In genomic region chr19:55670280-55671053, GRCh38 we compare ENCODE assay signal across 13 cellular contexts. TPM values are rescaled to one million over a fixed set of nuclear protein-coding genes. Genes with fewer than 3 reads are reported as not detected.
DNase-seq lines count a peak whose midpoint lies in the region; ATAC-seq and TF ChIP-seq lines count a peak whose summit lies in the region.
"Had no signal": no experiment of that assay in that cellular context is flagged by ENCODE, and none has a peak within 500 bp of the region (broad histone marks: within the 10 kb centered on the region; RNA-seq: fewer than 3 reads in every experiment).

No MANE protein-coding gene starts in this region.

- no peaks in the 10 kb centered on the region for H3K27me3 Mint-ChIP-seq in activated CD4-positive, alpha-beta T cell treated with anti-CD3 and anti-CD28 coated beads, Interleukin-2, amount 10 ng/mL, durations not matched to agents 24 days and 14 days
- H3K27me3 Mint-ChIP-seq in endothelial cell (ENCODE audit: unreplicated experiment), result peaks cover 27% of the 10 kb centered on the region
- H3K27me3 Mint-ChIP-seq: T-cell had no signal

- DNase-seq in activated CD4-positive, alpha-beta T cell treated with anti-CD3 and anti-CD28 coated beads, Interleukin-2, amount 10 ng/mL, durations not matched to agents 24 days and 14 days, result no peak
- no peak for DNase-seq in activated CD4-positive, alpha-beta T cell treated with anti-CD3 and anti-CD28 coated beads, Interleukin-2, amount 50 U/mL, for 1 hour
- DNase-seq in NCI-H2107 (lab: John Stamatoyannopoulos, UW) (peak; percentile 55), endothelial cell (ENCODE audit: low spot score) (peak; percentile 39), substantia nigra (lab: John Stamatoyannopoulos, UW) (peak in 26 of 49 donors; percentile 4 to 97 (median 16)), psoas muscle (no peak), testis (no peak)
- DNase-seq: activated T-cell treated with anti-CD3 and anti-CD28 coated beads, Interleukin-2, amount 50 U/mL, for 1 hour; effector CD4-positive, alpha-beta T cell; immature natural killer cell; MV-4-11 had no signal

- H3K9me3 ChIP-seq in psoas muscle (no peaks in the 10 kb centered on the region), testis (no peaks in the 10 kb centered on the region)

- H3K36me3 ChIP-seq in psoas muscle (ENCODE audit: insufficient read depth in 1 of 2, low read depth in 1 of 2) (peaks cover 3 to 75% of the 10 kb centered on the region in 2 donors), testis (ENCODE audit: low read depth, missing control alignments) (no peaks in the 10 kb centered on the region)

- TF ChIP-seq CTCF in endothelial cell (IDR thresholded peaks at IDR 0.05; ENCODE audit: unreplicated experiment) (no peak), psoas muscle (IDR thresholded peaks at IDR 0.05) (no peak), testis (IDR thresholded peaks at IDR 0.05) (no peak)

- 64 to 75% (median 65%) methylated on average over 23 of the region's 23 CpGs for WGBS in psoas muscle, 3 donors
- WGBS in testis, 2 donors, result 65 to 76% methylated on average over 23 of the region's 23 CpGs

- peak overlapping the region; percentile 39 for H3K27ac Mint-ChIP-seq in activated CD4-positive, alpha-beta T cell treated with anti-CD3 and anti-CD28 coated beads, Interleukin-2, amount 10 ng/mL, durations not matched to agents 24 days and 14 days
- H3K27ac Mint-ChIP-seq in endothelial cell (ENCODE audit: unreplicated experiment), result peak overlapping the region; percentile 81
- H3K27ac Mint-ChIP-seq: T-cell had no signal

- peaks cover 53% of the 10 kb centered on the region for H3K36me3 Mint-ChIP-seq in activated CD4-positive, alpha-beta T cell treated with anti-CD3 and anti-CD28 coated beads, Interleukin-2, amount 10 ng/mL, durations not matched to agents 24 days and 14 days (ENCODE audit: low read depth)
- peaks cover 53% of the 10 kb centered on the region for H3K36me3 Mint-ChIP-seq in endothelial cell (ENCODE audit: low read depth, unreplicated experiment)

- no peak for TF ChIP-seq POLR2A in testis (IDR thresholded peaks at IDR 0.05)

- H3K27me3 ChIP-seq in psoas muscle (ENCODE audit: insufficient read depth in 3 of 3, low read length in 2 of 3) (no peaks in the 10 kb centered on the region), testis (no peaks in the 10 kb centered on the region)

- H3K4me3 Mint-ChIP-seq in activated CD4-positive, alpha-beta T cell treated with anti-CD3 and anti-CD28 coated beads, Interleukin-2, amount 10 ng/mL, durations not matched to agents 24 days and 14 days, result no peak overlapping the region
- peak overlapping the region; percentile 83 for H3K4me3 Mint-ChIP-seq in endothelial cell (ENCODE audit: unreplicated experiment)
- H3K4me3 Mint-ChIP-seq: T-cell had no signal

- H3K27ac ChIP-seq in substantia nigra (ENCODE audit: low read depth, low read length, poor library complexity, severe bottlenecking), result no peak overlapping the region
- no peak overlapping the region for H3K27ac ChIP-seq in psoas muscle
- H3K27ac ChIP-seq in testis, result no peak overlapping the region

- H3K4me1 Mint-ChIP-seq in activated CD4-positive, alpha-beta T cell treated with anti-CD3 and anti-CD28 coated beads, Interleukin-2, amount 10 ng/mL, durations not matched to agents 24 days and 14 days, result peaks cover 20% of the 10 kb centered on the region
- peaks cover 24% of the 10 kb centered on the region for H3K4me1 Mint-ChIP-seq in endothelial cell (ENCODE audit: unreplicated experiment)

- no peak overlapping the region for H3K4me3 ChIP-seq in psoas muscle
- no peak overlapping the region for H3K4me3 ChIP-seq in testis

- H3K4me1 ChIP-seq in psoas muscle, result peaks cover 5% of the 10 kb centered on the region
- H3K4me1 ChIP-seq in testis, result peaks cover 34% of the 10 kb centered on the region

- no peaks in the 10 kb centered on the region for H3K9me3 Mint-ChIP-seq in activated CD4-positive, alpha-beta T cell treated with anti-CD3 and anti-CD28 coated beads, Interleukin-2, amount 10 ng/mL, durations not matched to agents 24 days and 14 days
- H3K9me3 Mint-ChIP-seq in endothelial cell (ENCODE audit: unreplicated experiment), result no peaks in the 10 kb centered on the region
- H3K9me3 Mint-ChIP-seq: T-cell had no signal

- ATAC-seq in psoas muscle (no peak), HG02678 (IDR thresholded peaks at IDR 0.05; ENCODE audit: unreplicated experiment) (no peak)
- ATAC-seq: T-cell had no signal

- intact Hi-C loops in activated CD4-positive, alpha-beta T cell treated with anti-CD3 and anti-CD28 coated beads, Interleukin-2, amount 10 ng/mL, durations not matched to agents 24 days and 14 days (cut with micrococcal nuclease), result no loop called here
- intact Hi-C loops in psoas muscle (cut with DNase I) (loop anchor here in 1 of 2 donors (2.0 kb wide), 1 partner anchor 14 kb away; no protein-coding TSS in a partner anchor), testis (cut with DNase I; ENCODE audit: low total_unique reads) (no loop called here)

RNA-seq across cellular contexts. Expression of gene EPN1, which starts 4.6 kb away (rescaled TPM):
- 44.7 and 45.4 TPM in 2 replicates for total RNA-seq in activated CD4-positive, alpha-beta T cell treated with anti-CD3 and anti-CD28 coated beads, Interleukin-2, amount 10 ng/mL, durations not matched to agents 24 days and 14 days
- 250 TPM for total RNA-seq in endothelial cell (ENCODE audit: unreplicated experiment)
- 100 to 1,000 TPM; 113 to 134 (median 125) TPM for total RNA-seq in psoas muscle
- polyA plus RNA-seq in psoas muscle, result 100 to 1,000 TPM; 117 to 211 (median 145) TPM
- total RNA-seq in testis, result 100 to 1,000 TPM; 176 to 303 TPM
- polyA plus RNA-seq in testis (ENCODE audit: insufficient read depth, low read depth, low replicate concordance), result 134 TPM

RNA-seq across cellular contexts. Expression of gene U2AF2, which starts 15.6 kb away (rescaled TPM):
- 390 and 394 TPM in 2 replicates for total RNA-seq in activated CD4-positive, alpha-beta T cell treated with anti-CD3 and anti-CD28 coated beads, Interleukin-2, amount 10 ng/mL, durations not matched to agents 24 days and 14 days
- total RNA-seq in endothelial cell (ENCODE audit: unreplicated experiment) (219 TPM), psoas muscle (10 to 100 TPM; 58.8 to 85.2 (median 78.2) TPM), testis (100 to 1,000 TPM; 264 to 281 TPM)
- polyA plus RNA-seq in psoas muscle (100 to 1,000 TPM in 1 of 3 donors, 10 to 100 TPM in 2; 54.1 to 116 (median 55.1) TPM), testis (ENCODE audit: insufficient read depth, low read depth, low replicate concordance) (163 TPM)

RNA-seq across cellular contexts. Expression of gene CCDC106, which starts 22.5 kb away (rescaled TPM):
- total RNA-seq in activated CD4-positive, alpha-beta T cell treated with anti-CD3 and anti-CD28 coated beads, Interleukin-2, amount 10 ng/mL, durations not matched to agents 24 days and 14 days, result 8.0 and 9.0 TPM in 2 replicates
- 20.1 TPM for total RNA-seq in endothelial cell (ENCODE audit: unreplicated experiment)
- total RNA-seq in psoas muscle, result 10 to 100 TPM in 2 of 4 donors, 1 to 10 TPM in 2; 8.0 to 12.0 (median 10.4) TPM
- polyA plus RNA-seq in psoas muscle, result 10 to 100 TPM in 2 of 3 donors, 1 to 10 TPM in 1; 4.4 to 11.8 (median 10.0) TPM
- total RNA-seq in testis, result 10 to 100 TPM; 57.0 to 84.9 TPM
- polyA plus RNA-seq in testis (ENCODE audit: insufficient read depth, low read depth, low replicate concordance), result 34.5 TPM

RNA-seq across cellular contexts. Expression of gene ZNF581, which starts 27.0 kb away (rescaled TPM):
- total RNA-seq in activated CD4-positive, alpha-beta T cell treated with anti-CD3 and anti-CD28 coated beads, Interleukin-2, amount 10 ng/mL, durations not matched to agents 24 days and 14 days, result 32.7 and 33.0 TPM in 2 replicates
- total RNA-seq in endothelial cell (ENCODE audit: unreplicated experiment) (47.2 TPM), psoas muscle (10 to 100 TPM; 10.2 to 14.5 (median 10.6) TPM), testis (10 to 100 TPM; 17.3 to 31.2 TPM)
- polyA plus RNA-seq in psoas muscle (10 to 100 TPM; 14.6 to 18.6 (median 17.5) TPM), testis (ENCODE audit: insufficient read depth, low read depth, low replicate concordance) (18.4 TPM)

RNA-seq across cellular contexts. Expression of gene ZNF580, which starts 29.7 kb away (rescaled TPM):
- 38.3 and 39.1 TPM in 2 replicates for total RNA-seq in activated CD4-positive, alpha-beta T cell treated with anti-CD3 and anti-CD28 coated beads, Interleukin-2, amount 10 ng/mL, durations not matched to agents 24 days and 14 days
- total RNA-seq in endothelial cell (ENCODE audit: unreplicated experiment) (34.0 TPM), psoas muscle (10 to 100 TPM; 10.3 to 21.1 (median 13.7) TPM), testis (10 to 100 TPM; 37.6 to 38.0 TPM)
- polyA plus RNA-seq in psoas muscle (10 to 100 TPM in 1 of 3 donors, 1 to 10 TPM in 2; 5.9 to 13.5 (median 9.2) TPM), testis (ENCODE audit: insufficient read depth, low read depth, low replicate concordance) (21.7 TPM)

Comparison
In these comparisons a context has a peak if more than half of its experiments do, and no peak if none do; other contexts are left out.
1. DNase-seq: peak in NCI-H2107 (single experiment), endothelial cell (single experiment) and substantia nigra (26 of 49); none in activated CD4-positive, alpha-beta T cell treated with anti-CD3 and anti-CD28 coated beads, Interleukin-2, amount 10 ng/mL, durations not matched to agents 24 days and 14 days (single experiment), activated CD4-positive, alpha-beta T cell treated with anti-CD3 and anti-CD28 coated beads, Interleukin-2, amount 50 U/mL, for 1 hour (single experiment), psoas muscle (0 of 2) and testis (single experiment).